Comparison of ENCODE assay signal across 8 cellular contexts in the genomic region with DNA sequence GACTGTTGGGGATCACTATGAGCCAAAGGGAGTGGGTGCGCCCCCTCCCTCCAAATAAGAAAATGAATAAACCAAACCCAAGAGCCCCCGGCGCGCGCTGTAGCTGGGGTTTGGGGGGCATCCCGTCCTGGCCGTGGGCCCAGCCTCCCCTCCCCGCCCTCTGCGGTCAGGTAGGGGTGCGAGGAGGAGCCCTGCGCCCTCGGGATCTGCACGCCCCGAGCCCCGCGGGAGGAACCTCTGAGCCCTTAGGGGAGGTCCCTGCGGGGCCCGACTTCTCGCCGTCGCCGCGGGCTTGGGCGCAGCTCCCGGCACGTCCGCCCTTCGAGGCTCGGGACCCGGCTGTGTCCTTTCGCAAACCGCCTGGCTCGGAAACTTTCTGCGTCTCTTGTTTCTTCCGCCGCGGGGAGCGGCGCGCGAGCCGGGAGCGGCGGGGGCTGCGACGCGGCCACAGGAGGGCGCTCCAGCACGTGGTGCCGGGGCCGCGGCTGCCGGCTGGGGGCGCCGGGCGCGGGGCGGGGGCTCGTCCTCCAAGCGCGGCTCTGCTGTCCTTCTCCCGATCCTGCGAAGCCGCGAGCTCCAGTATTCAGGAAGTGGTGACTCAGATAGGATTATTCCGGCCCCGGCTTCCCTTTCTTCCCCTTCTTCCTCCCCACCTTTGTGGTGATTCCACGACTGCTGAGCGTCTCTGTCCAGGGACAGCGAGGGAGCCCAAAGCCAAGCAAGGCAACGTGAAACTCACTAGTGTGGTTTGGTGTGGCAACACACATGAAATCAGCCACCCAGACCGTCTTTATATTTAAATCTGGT. TPM values are rescaled to one million over a fixed set of nuclear protein-coding genes. Genes with fewer than 3 reads are reported as not detected.
DNase-seq lines count a peak whose midpoint lies in the region; ATAC-seq and TF ChIP-seq lines count a peak whose summit lies in the region.

No MANE protein-coding gene starts in this region.

- 1% methylated on average over 61 of the region's 72 CpGs for WGBS in smooth muscle cell (ENCODE audit: low lambda C conversion rate)

- H3K9me3 ChIP-seq in breast epithelium = no peaks in the 10 kb centered on the region
- no peaks in the 10 kb centered on the region for H3K9me3 ChIP-seq in smooth muscle cell (replicated peaks; ENCODE audit: low read depth)

- H3K4me1 ChIP-seq in breast epithelium (no peaks in the 10 kb centered on the region), smooth muscle cell (ENCODE audit: low read depth) (peaks cover 7% of the 10 kb centered on the region)

- peak overlapping the region; percentile 86 to 97 (median 94) for H3K27ac Mint-ChIP-seq in immature natural killer cell

- H3K27me3 ChIP-seq in breast epithelium = no peaks in the 10 kb centered on the region
- H3K27me3 ChIP-seq in smooth muscle cell (ENCODE audit: low read depth) = no peaks in the 10 kb centered on the region

- peaks cover 9 to 19% (median 13%) of the 10 kb centered on the region in 3 donors for H3K27me3 Mint-ChIP-seq in immature natural killer cell (ENCODE audit: low read depth in 3 of 3)

- peak; percentile 95 for TF ChIP-seq CTCF in VCaP (conservative IDR thresholded peaks at IDR 0.05)
- TF ChIP-seq CTCF in breast epithelium (IDR thresholded peaks at IDR 0.05) = peak in 2 of 3 donors; percentile 16 to 89
- peak; percentile 64 for TF ChIP-seq CTCF in smooth muscle cell (IDR thresholded peaks at IDR 0.05; ENCODE audit: borderline replicate concordance, insufficient read depth, poor library complexity, severe bottlenecking)

- H3K9me3 Mint-ChIP-seq in immature natural killer cell = no peaks in the 10 kb centered on the region

- peak overlapping the region; percentile 65 for H3K27ac ChIP-seq in VCaP
- H3K27ac ChIP-seq in breast epithelium = peak overlapping the region; percentile 90 to 92
- peak overlapping the region; percentile 44 for H3K27ac ChIP-seq in smooth muscle cell (ENCODE audit: low read depth)

- peaks cover 7% of the 10 kb centered on the region for H3F3A ChIP-seq in smooth muscle cell (ENCODE audit: low read depth)

- H3K79me2 ChIP-seq in smooth muscle cell (ENCODE audit: low read depth) = peaks cover 11% of the 10 kb centered on the region

- TF ChIP-seq POLR2A in breast epithelium (IDR thresholded peaks at IDR 0.05) = no peak

- H3K4me1 Mint-ChIP-seq in immature natural killer cell = peaks cover 58 to 59% of the 10 kb centered on the region in 2 donors

- H3K4me2 ChIP-seq in smooth muscle cell = peak overlapping the region; percentile 94

- peak; percentile 43 for ATAC-seq in HG02642 (IDR thresholded peaks at IDR 0.05; ENCODE audit: poor library complexity, unreplicated experiment)

- H2AFZ ChIP-seq in smooth muscle cell (ENCODE audit: low read depth) = peak overlapping the region; percentile 93

- peaks cover 3 to 14% (median 8%) of the 10 kb centered on the region in 3 donors for H3K36me3 Mint-ChIP-seq in immature natural killer cell

- no peaks in the 10 kb centered on the region for H3K36me3 ChIP-seq in breast epithelium
- no peaks in the 10 kb centered on the region for H3K36me3 ChIP-seq in smooth muscle cell (ENCODE audit: low read depth)

- intact Hi-C loops in breast epithelium (cut with DNase I; ENCODE audit: low total_unique reads) = no loop called here

- peak overlapping the region; percentile 93 to 96 (median 94) for H3K4me3 Mint-ChIP-seq in immature natural killer cell

- H3K4me3 ChIP-seq in breast epithelium (peak overlapping the region; percentile 84 to 94 (median 89)), smooth muscle cell (peak overlapping the region; percentile 71)

- DNase-seq in Daoy (ENCODE audit: low read depth) (peak; percentile 90), NCI-H2081 (lab: John Stamatoyannopoulos, UW) (peak; percentile 79 to 85), breast epithelium (ENCODE audit: low spot score in 2 of 2) (peak; percentile 42 to 70), immature natural killer cell (peak; percentile 80 to 86 (median 86)), smooth muscle cell (lab: John Stamatoyannopoulos, UW; ENCODE audit: unreplicated experiment) (peak; percentile 55), HPDE6-E6E7 (ENCODE audit: extremely low spot score) (no peak)

- no peaks in the 10 kb centered on the region for H4K20me1 ChIP-seq in smooth muscle cell (ENCODE audit: low read depth)

- peak overlapping the region; percentile 69 for H3K9ac ChIP-seq in smooth muscle cell (ENCODE audit: low read depth)

RNA-seq across cellular contexts. Expression of a gene that starts 1.6 kb away (rescaled TPM):
- total RNA-seq in Daoy (2014; rRNA removed; shearing (Covaris generic)) = 6.9 and 8.4 TPM in 2 replicates
- total RNA-seq in breast epithelium (10 to 100 TPM; 11.0 to 17.7 (median 14.8) TPM), smooth muscle cell (5.8 and 9.6 TPM in 2 replicates)
- polyA plus RNA-seq in immature natural killer cell (100 to 1,000 TPM; 119 to 155 (median 150) TPM), smooth muscle cell (12.5 and 17.4 TPM in 2 replicates)

RNA-seq across cellular contexts. Expression of a gene that starts 12.3 kb away (rescaled TPM):
- 77.3 and 78.0 TPM in 2 replicates for total RNA-seq in Daoy (2014; rRNA removed; shearing (Covaris generic))
- total RNA-seq in breast epithelium (10 to 100 TPM; 21.2 to 33.6 (median 30.5) TPM), smooth muscle cell (34.7 and 48.4 TPM in 2 replicates)
- polyA plus RNA-seq in immature natural killer cell (10 to 100 TPM; 24.1 to 43.9 (median 37.3) TPM), smooth muscle cell (51.7 and 65.9 TPM in 2 replicates)
